15 cellular contexts compared by ENCODE assay signal in genomic region chr14:91889477-91890211, GRCh38. TPM values are rescaled to one million over a fixed set of nuclear protein-coding genes. Genes with fewer than 3 reads are reported as not detected.
A peak's percentile ranks its signal among the peaks of the same experiment; 100 is the strongest.
DNase-seq lines count a peak whose midpoint lies in the region; ATAC-seq and TF ChIP-seq lines count a peak whose summit lies in the region.
"Had no signal": no experiment of that assay in that cellular context is flagged by ENCODE, and none has a peak within 500 bp of the region (broad histone marks: within the 10 kb centered on the region; RNA-seq: fewer than 3 reads in every experiment).

No MANE protein-coding gene starts in this region.

- TF ChIP-seq CTCF in natural killer cell (IDR thresholded peaks at IDR 0.05) (no peak), uterus (IDR thresholded peaks at IDR 0.05) (no peak), H9 (conservative IDR thresholded peaks at IDR 0.05) (no peak)

- ATAC-seq in activated naive CD8-positive, alpha-beta T cell treated with anti-CD3 and anti-CD28 coated beads, Interleukin-2, amount 10 ng/mL, durations not matched to agents 7 days and 5 days (ENCODE audit: low read depth), result no peak
- no peak for ATAC-seq in activated naive CD8-positive, alpha-beta T cell treated with anti-CD3 and anti-CD28 coated beads, Interleukin-2, amount 50 U/mL, for 24 hours
- ATAC-seq in effector memory CD8-positive, alpha-beta T cell (replicated peaks), result peak; percentile 63
- ATAC-seq in natural killer cell, result peak in 2 of 3 donors; percentile 30 to 36
- ATAC-seq: GM12878, Panc1 had no signal

- H2BK15ac ChIP-seq in H9 (ENCODE audit: low read depth, low read length), result no peak overlapping the region

- no peaks in the 10 kb centered on the region for H3K79me2 ChIP-seq in H9 (ENCODE audit: insufficient read depth, low read length)
- H3K79me2 ChIP-seq: hepatocyte had no signal

- H3K27me3 ChIP-seq in uterus (no peaks in the 10 kb centered on the region), H9 (ENCODE audit: insufficient read depth, low read length) (no peaks in the 10 kb centered on the region)
- H3K27me3 ChIP-seq: hepatocyte had no signal

- no peak overlapping the region for H3T11ph ChIP-seq in H9 (ENCODE audit: low read length)

- H3K27ac Mint-ChIP-seq in activated naive CD8-positive, alpha-beta T cell treated with anti-CD3 and anti-CD28 coated beads, Interleukin-2, amount 10 ng/mL, durations not matched to agents 7 days and 5 days, result peak overlapping the region; percentile 75
- H3K27ac Mint-ChIP-seq in activated naive CD8-positive, alpha-beta T cell treated with anti-CD3 and anti-CD28 coated beads, Interleukin-2, amount 50 U/mL, for 24 hours, result no peak overlapping the region
- peak overlapping the region; percentile 87 to 90 for H3K27ac Mint-ChIP-seq in effector memory CD8-positive, alpha-beta T cell
- H3K27ac Mint-ChIP-seq in natural killer cell (peak overlapping the region in 1 of 2 donors; percentile 54), H9 (no peak overlapping the region)

- no peak overlapping the region for H4K8ac ChIP-seq in H9 (replicated peaks; ENCODE audit: insufficient read length, low read depth, low read length)

- H3K4me3 ChIP-seq in uterus, result no peak overlapping the region
- H3K4me3 ChIP-seq: GM12878, hepatocyte had no signal

- no peaks in the 10 kb centered on the region for H3K9me3 Mint-ChIP-seq in activated naive CD8-positive, alpha-beta T cell treated with anti-CD3 and anti-CD28 coated beads, Interleukin-2, amount 10 ng/mL, durations not matched to agents 7 days and 5 days
- no peaks in the 10 kb centered on the region for H3K9me3 Mint-ChIP-seq in activated naive CD8-positive, alpha-beta T cell treated with anti-CD3 and anti-CD28 coated beads, Interleukin-2, amount 50 U/mL, for 24 hours
- H3K9me3 Mint-ChIP-seq in effector memory CD8-positive, alpha-beta T cell, result no peaks in the 10 kb centered on the region
- no peaks in the 10 kb centered on the region for H3K9me3 Mint-ChIP-seq in natural killer cell
- H3K9me3 Mint-ChIP-seq in H9, result no peaks in the 10 kb centered on the region
- H3K9me3 Mint-ChIP-seq: neural crest cell had no signal

- no peak overlapping the region for H2AFZ ChIP-seq in H9 (ENCODE audit: low read length)
- H2AFZ ChIP-seq: hepatocyte had no signal

- H3K4me1 Mint-ChIP-seq in activated naive CD8-positive, alpha-beta T cell treated with anti-CD3 and anti-CD28 coated beads, Interleukin-2, amount 10 ng/mL, durations not matched to agents 7 days and 5 days, result peaks cover 40% of the 10 kb centered on the region
- H3K4me1 Mint-ChIP-seq in activated naive CD8-positive, alpha-beta T cell treated with anti-CD3 and anti-CD28 coated beads, Interleukin-2, amount 50 U/mL, for 24 hours, result peaks cover 44% of the 10 kb centered on the region
- peaks cover 48 to 54% of the 10 kb centered on the region in 2 donors for H3K4me1 Mint-ChIP-seq in effector memory CD8-positive, alpha-beta T cell (ENCODE audit: low read depth in 2 of 2)
- peaks cover 28 to 34% of the 10 kb centered on the region in 2 donors for H3K4me1 Mint-ChIP-seq in natural killer cell
- H3K4me1 Mint-ChIP-seq in H9, result peaks cover under 1 to 2% of the 10 kb centered on the region in 2 experiments; a peak in 2 of 4 replicates

- H3K14ac ChIP-seq in H9 (ENCODE audit: insufficient read depth, low read length), result no peak overlapping the region

- H4K5ac ChIP-seq in H9 (ENCODE audit: insufficient read length, low read depth, low read length), result no peak overlapping the region

- H2AK5ac ChIP-seq in H9 (ENCODE audit: insufficient read length, low read length), result no peak overlapping the region

- H3K79me1 ChIP-seq in H9 (ENCODE audit: insufficient read depth, low read depth, low read length, poor library complexity, severe bottlenecking), result no peaks in the 10 kb centered on the region

- H3K18ac ChIP-seq in H9 (ENCODE audit: insufficient read length, low read depth, low read length), result no peak overlapping the region

- WGBS in H9 (ENCODE audit: extremely low coverage, insufficient read length, low lambda C conversion rate), result no CpG with 5 or more reads among the region's 13 CpGs

- H3K4ac ChIP-seq in H9 (ENCODE audit: low read depth, low read length), result no peak overlapping the region

- no peak overlapping the region for H2BK5ac ChIP-seq in H9 (ENCODE audit: insufficient read length, low read length)

- H3K4me2 ChIP-seq in H9 (ENCODE audit: insufficient read depth, insufficient read length, low read length), result no peak overlapping the region
- H3K4me2 ChIP-seq: hepatocyte, KMS-11 had no signal

- H3K4me3 Mint-ChIP-seq in activated naive CD8-positive, alpha-beta T cell treated with anti-CD3 and anti-CD28 coated beads, Interleukin-2, amount 10 ng/mL, durations not matched to agents 7 days and 5 days, result no peak overlapping the region
- H3K4me3 Mint-ChIP-seq in activated naive CD8-positive, alpha-beta T cell treated with anti-CD3 and anti-CD28 coated beads, Interleukin-2, amount 50 U/mL, for 24 hours, result no peak overlapping the region
- peak overlapping the region; percentile 64 to 71 for H3K4me3 Mint-ChIP-seq in effector memory CD8-positive, alpha-beta T cell
- H3K4me3 Mint-ChIP-seq in natural killer cell (no peak overlapping the region), H9 (no peak overlapping the region)
- H3K4me3 Mint-ChIP-seq: neural crest cell had no signal

- no peak overlapping the region for H4K91ac ChIP-seq in H9 (ENCODE audit: insufficient read length, low read depth, low read length)

- H4K20me1 ChIP-seq in H9 (ENCODE audit: control insufficient read depth, insufficient read depth, insufficient read length), result no peaks in the 10 kb centered on the region

- H3K36me3 Mint-ChIP-seq in activated naive CD8-positive, alpha-beta T cell treated with anti-CD3 and anti-CD28 coated beads, Interleukin-2, amount 10 ng/mL, durations not matched to agents 7 days and 5 days, result no peaks in the 10 kb centered on the region
- H3K36me3 Mint-ChIP-seq in activated naive CD8-positive, alpha-beta T cell treated with anti-CD3 and anti-CD28 coated beads, Interleukin-2, amount 50 U/mL, for 24 hours (ENCODE audit: low read depth), result no peaks in the 10 kb centered on the region
- H3K36me3 Mint-ChIP-seq in effector memory CD8-positive, alpha-beta T cell (ENCODE audit: insufficient read depth), result peaks cover 3% of the 10 kb centered on the region
- H3K36me3 Mint-ChIP-seq in natural killer cell (no peaks in the 10 kb centered on the region), H9 (ENCODE audit: insufficient read depth in 1 of 3, low read depth in 3 of 3) (no peaks in the 10 kb centered on the region)

- H2BK120ac ChIP-seq in H9 (ENCODE audit: low read depth, low read length, poor library complexity, severe bottlenecking), result no peak overlapping the region

- DNase-seq in activated naive CD8-positive, alpha-beta T cell treated with anti-CD3 and anti-CD28 coated beads, Interleukin-2, amount 10 ng/mL, durations not matched to agents 7 days and 5 days, result no peak
- no peak for DNase-seq in activated naive CD8-positive, alpha-beta T cell treated with anti-CD3 and anti-CD28 coated beads, Interleukin-2, amount 50 U/mL, for 24 hours
- peak in 1 of 3 experiments; percentile 10 for DNase-seq in effector memory CD8-positive, alpha-beta T cell
- DNase-seq in natural killer cell (no peak), uterus (peak; percentile 38 to 55), H9 (no peak), NAMALWA (ENCODE audit: low spot score) (no peak)
- DNase-seq in stimulated activated CD4-positive, alpha-beta T cell treated with anti-CD3 and anti-CD28 coated beads, Interleukin-15, amount 100 ng/mL, for 24 hours, result no peak
- DNase-seq: activated CD4-positive, alpha-beta T cell treated with anti-CD3 and anti-CD28 coated beads for 4 hours; stimulated activated CD8-positive, alpha-beta memory T cell treated with anti-CD3 and anti-CD28 coated beads, Interleukin-4, amount 100 ng/mL, for 48 hours had no signal

- H3K9ac ChIP-seq in H9 (ENCODE audit: extremely low read depth, insufficient read length, low read length), result no peak overlapping the region
- H3K9ac ChIP-seq: KMS-11 had no signal

- POLR2A ChIA-PET in activated naive CD8-positive, alpha-beta T cell treated with anti-CD3 and anti-CD28 coated beads, Interleukin-2, amount 10 ng/mL, durations not matched to agents 7 days and 5 days (lab: Charles Lee), result interaction anchor here (0.7 to 2.1 kb wide), 5 partner anchors 15 to 113 kb away, joined by 3 to 7 read pairs (median 4); partner anchors contain the start of gene TC2N

- H3K9me3 ChIP-seq in uterus, result no peaks in the 10 kb centered on the region
- no peaks in the 10 kb centered on the region for H3K9me3 ChIP-seq in H9 (ENCODE audit: control insufficient read depth, low read depth, low read length)

- intact Hi-C loops in natural killer cell (cut with micrococcal nuclease), result no loop called here
- intact Hi-C loops in uterus (cut with DNase I; ENCODE audit: low total_unique reads), result no loop called here

- no peak overlapping the region for H3K56ac ChIP-seq in H9 (ENCODE audit: insufficient read length, low read depth, low read length)

- peak overlapping the region; percentile 71 to 74 for H3K27ac ChIP-seq in uterus
- no peak overlapping the region for H3K27ac ChIP-seq in H9 (ENCODE audit: insufficient read length, low read depth, low read length)
- H3K27ac ChIP-seq: hepatocyte, KMS-11 had no signal

- no peak for TF ChIP-seq POLR2A in uterus (IDR thresholded peaks at IDR 0.05)

- H2BK12ac ChIP-seq in H9 (ENCODE audit: insufficient read length, low read depth, low read length), result no peak overlapping the region

- no peak overlapping the region for H2BK20ac ChIP-seq in H9 (ENCODE audit: low read depth, low read length, poor library complexity, severe bottlenecking)

- no peaks in the 10 kb centered on the region for H3K36me3 ChIP-seq in uterus

- H3K23ac ChIP-seq in H9 (ENCODE audit: insufficient read length, low read depth, low read length), result no peak overlapping the region

- H3K27me3 Mint-ChIP-seq in activated naive CD8-positive, alpha-beta T cell treated with anti-CD3 and anti-CD28 coated beads, Interleukin-2, amount 10 ng/mL, durations not matched to agents 7 days and 5 days, result no peaks in the 10 kb centered on the region
- no peaks in the 10 kb centered on the region for H3K27me3 Mint-ChIP-seq in activated naive CD8-positive, alpha-beta T cell treated with anti-CD3 and anti-CD28 coated beads, Interleukin-2, amount 50 U/mL, for 24 hours
- no peaks in the 10 kb centered on the region for H3K27me3 Mint-ChIP-seq in effector memory CD8-positive, alpha-beta T cell
- no peaks in the 10 kb centered on the region for H3K27me3 Mint-ChIP-seq in natural killer cell (ENCODE audit: low read depth in 2 of 2)
- H3K27me3 Mint-ChIP-seq in H9 (ENCODE audit: low read depth), result no peaks in the 10 kb centered on the region

- no peaks in the 10 kb centered on the region for H3K23me2 ChIP-seq in H9 (ENCODE audit: insufficient read length, low read depth, low read length, poor library complexity, severe bottlenecking)

- H3K4me1 ChIP-seq in uterus, result no peaks in the 10 kb centered on the region
- H3K4me1 ChIP-seq in H9 (ENCODE audit: insufficient read depth, low read length), result no peaks in the 10 kb centered on the region

RNA-seq across cellular contexts. Expression of gene TC2N, which starts 22.3 kb away (rescaled TPM):
- total RNA-seq in activated naive CD8-positive, alpha-beta T cell treated with anti-CD3 and anti-CD28 coated beads, Interleukin-2, amount 10 ng/mL, durations not matched to agents 7 days and 5 days, result 100 to 1,000 TPM; 163 to 181 TPM
- total RNA-seq in natural killer cell, result 100 to 1,000 TPM in 2 of 3 donors, 10 to 100 TPM in 1; 83.1 to 157 (median 126) TPM
- total RNA-seq in uterus, result 10 to 100 TPM; 25.4 to 79.1 (median 36.5) TPM
- total RNA-seq in H9 (2021), result 16.2 and 16.4 TPM in 2 replicates
- total RNA-seq: neural crest cell had no signal

RNA-seq across cellular contexts. Expression of gene FBLN5, which starts 57.9 kb away (rescaled TPM):
- 1 to 10 TPM; 2.4 to 3.5 TPM for total RNA-seq in activated naive CD8-positive, alpha-beta T cell treated with anti-CD3 and anti-CD28 coated beads, Interleukin-2, amount 10 ng/mL, durations not matched to agents 7 days and 5 days
- 1 to 10 TPM in 2 of 3 donors, under 1 TPM in 1; 0.56 to 1.3 (median 1.1) TPM for total RNA-seq in natural killer cell
- total RNA-seq in uterus, result 100 to 1,000 TPM in 2 of 4 donors, 10 to 100 TPM in 2; 48.0 to 304 (median 165) TPM
- total RNA-seq in H9 (2021), result 1.0 and 1.3 TPM in 2 replicates

Comparison
In these comparisons a context has a peak if more than half of its experiments do, and no peak if none do; other contexts are left out.
1. H3K27ac Mint-ChIP-seq: peak in activated naive CD8-positive, alpha-beta T cell treated with anti-CD3 and anti-CD28 coated beads, Interleukin-2, amount 10 ng/mL, durations not matched to agents 7 days and 5 days (single experiment) and effector memory CD8-positive, alpha-beta T cell (2 of 2); none in activated naive CD8-positive, alpha-beta T cell treated with anti-CD3 and anti-CD28 coated beads, Interleukin-2, amount 50 U/mL, for 24 hours (single experiment) and H9 (0 of 3).
2. ATAC-seq: peak in effector memory CD8-positive, alpha-beta T cell (single experiment) and natural killer cell (2 of 3); none in activated naive CD8-positive, alpha-beta T cell treated with anti-CD3 and anti-CD28 coated beads, Interleukin-2, amount 10 ng/mL, durations not matched to agents 7 days and 5 days (single experiment) and activated naive CD8-positive, alpha-beta T cell treated with anti-CD3 and anti-CD28 coated beads, Interleukin-2, amount 50 U/mL, for 24 hours (single experiment).
3. DNase-seq: peak in uterus (2 of 2); none in activated naive CD8-positive, alpha-beta T cell treated with anti-CD3 and anti-CD28 coated beads, Interleukin-2, amount 10 ng/mL, durations not matched to agents 7 days and 5 days (single experiment), activated naive CD8-positive, alpha-beta T cell treated with anti-CD3 and anti-CD28 coated beads, Interleukin-2, amount 50 U/mL, for 24 hours (single experiment), natural killer cell (single experiment), stimulated activated CD4-positive, alpha-beta T cell treated with anti-CD3 and anti-CD28 coated beads, Interleukin-15, amount 100 ng/mL, for 24 hours (single experiment), H9 (single experiment) and NAMALWA (single experiment).
4. H3K4me3 Mint-ChIP-seq: peak in effector memory CD8-positive, alpha-beta T cell (2 of 2); none in activated naive CD8-positive, alpha-beta T cell treated with anti-CD3 and anti-CD28 coated beads, Interleukin-2, amount 10 ng/mL, durations not matched to agents 7 days and 5 days (single experiment), activated naive CD8-positive, alpha-beta T cell treated with anti-CD3 and anti-CD28 coated beads, Interleukin-2, amount 50 U/mL, for 24 hours (single experiment), natural killer cell (single experiment) and H9 (0 of 2).
5. RNA of gene FBLN5, which starts 57.9 kb away (total RNA-seq): 48.0 to 304 TPM in uterus; 2.4 to 3.5 TPM in activated naive CD8-positive, alpha-beta T cell treated with anti-CD3 and anti-CD28 coated beads, Interleukin-2, amount 10 ng/mL, durations not matched to agents 7 days and 5 days, 0.56 to 1.3 TPM in natural killer cell and 1.0 to 1.3 TPM in H9; every median in the first group is over 10 times any median in the second.